In genomic region chr7:36653011-36653670, GRCh38 we compare ENCODE assay signal across 16 cellular contexts.
DNase-seq lines count a peak whose midpoint lies in the region; ATAC-seq and TF ChIP-seq lines count a peak whose summit lies in the region.
"Had no signal": no experiment of that assay in that cellular context is flagged by ENCODE, and none has a peak within 500 bp of the region (broad histone marks: within the 10 kb centered on the region; RNA-seq: fewer than 3 reads in every experiment).

No MANE protein-coding gene starts in this region.

- H3K9me3 ChIP-seq in MG63 (no peaks in the 10 kb centered on the region), OCI-LY7 (ENCODE audit: low read length) (no peaks in the 10 kb centered on the region)

- H3K27ac ChIP-seq in OCI-LY7 (ENCODE audit: low read depth, low read length, poor library complexity, severe bottlenecking): no peak overlapping the region
- H3K27ac ChIP-seq: coronary artery, SK-N-MC had no signal

- H3K4me3 ChIP-seq in MG63: no peak overlapping the region
- no peak overlapping the region for H3K4me3 ChIP-seq in OCI-LY7 (ENCODE audit: low read depth, low read length, poor library complexity, severe bottlenecking)
- H3K4me3 ChIP-seq: coronary artery, K562, SK-N-MC had no signal

- H3K27me3 Mint-ChIP-seq in effector memory CD8-positive, alpha-beta T cell: no peaks in the 10 kb centered on the region
- H3K27me3 Mint-ChIP-seq in nephron (ENCODE audit: low read depth): peaks cover 7% of the 10 kb centered on the region
- H3K27me3 Mint-ChIP-seq: CD4-positive, alpha-beta memory T cell had no signal

- POLR2A ChIA-PET in OCI-LY7 (lab: Charles Lee): interaction anchor here (0.9 kb wide), 1 partner anchor 14 kb away, joined by 3 read pairs; no protein-coding TSS in a partner anchor

- H3K9me2 ChIP-seq in OCI-LY7 (ENCODE audit: insufficient read depth, low read length): no peaks in the 10 kb centered on the region

- no peak for TF ChIP-seq CTCF in nephron (IDR thresholded peaks at IDR 0.05; ENCODE audit: unreplicated experiment in 3 of 3)
- no peak for TF ChIP-seq CTCF in OCI-LY7 (conservative IDR thresholded peaks at IDR 0.05; ENCODE audit: low read length)

- DNase-seq in EH (ENCODE audit: low read depth): peak; percentile 63
- peak; percentile 18 for DNase-seq in MG63
- DNase-seq in effector memory CD8-positive, alpha-beta T cell: no peak
- DNase-seq in OCI-LY7 (ENCODE audit: low spot score): no peak
- DNase-seq in middle frontal gyrus (ENCODE audit: extremely low spot score, low spot score): no peak
- DNase-seq: activated CD4-positive, CD25-positive, alpha-beta regulatory T cell; CD4-positive, alpha-beta memory T cell; H7; small intestine had no signal

- ATAC-seq in effector memory CD8-positive, alpha-beta T cell (replicated peaks): no peak
- ATAC-seq in GM21528 (IDR thresholded peaks at IDR 0.05; ENCODE audit: low FRiP score, unreplicated experiment) (no peak), GM19351 (IDR thresholded peaks at IDR 0.05; ENCODE audit: unreplicated experiment) (no peak)
- ATAC-seq: activated T-helper 17 cell treated with anti-CD3 and anti-CD28 coated beads, Interleukin-2, amount 50 U/mL, for 72 hours; K562 had no signal

- no peaks in the 10 kb centered on the region for H3K4me1 ChIP-seq in OCI-LY7 (ENCODE audit: insufficient read depth, low read length, poor library complexity, severe bottlenecking)

- peak overlapping the region; percentile 66 to 78 for H3K27ac Mint-ChIP-seq in effector memory CD8-positive, alpha-beta T cell
- H3K27ac Mint-ChIP-seq in nephron: peak overlapping the region in 2 of 3 experiments; percentile 50 to 62
- H3K27ac Mint-ChIP-seq: activated T-helper 17 cell treated with anti-CD3 and anti-CD28 coated beads, Interleukin-2, amount 50 U/mL, for 72 hours had no signal

- no peaks in the 10 kb centered on the region for H4K20me1 ChIP-seq in OCI-LY7 (ENCODE audit: insufficient read depth, low read length)

- CTCF ChIA-PET in OCI-LY7 (lab: Charles Lee; ENCODE audit: unreplicated experiment): no interaction called here

- H3K79me2 ChIP-seq in OCI-LY7 (ENCODE audit: insufficient read depth, low read depth, low read length): no peaks in the 10 kb centered on the region

- intact Hi-C loops in OCI-LY7 (cut with micrococcal nuclease; ENCODE audit: unreplicated experiment): no loop called here

- H3K4me3 Mint-ChIP-seq in effector memory CD8-positive, alpha-beta T cell: peak overlapping the region in 1 of 2 donors; percentile 14
- peak overlapping the region in 2 of 3 experiments; percentile 2 to 19 for H3K4me3 Mint-ChIP-seq in nephron
- H3K4me3 Mint-ChIP-seq: activated T-helper 17 cell treated with anti-CD3 and anti-CD28 coated beads, Interleukin-2, amount 50 U/mL, for 72 hours; CD4-positive, alpha-beta memory T cell had no signal

- no peak overlapping the region for H3K4me2 ChIP-seq in OCI-LY7 (ENCODE audit: low read length)

- no TSS peak for BruUV-seq in OCI-LY7 (replicated peaks; lab: Mats Ljungman, UMichigan)

- H3K36me3 ChIP-seq in MG63 (no peaks in the 10 kb centered on the region), OCI-LY7 (ENCODE audit: insufficient read depth, low read length) (no peaks in the 10 kb centered on the region)

- peaks cover 30 to 74% of the 10 kb centered on the region in 2 donors for H3K4me1 Mint-ChIP-seq in effector memory CD8-positive, alpha-beta T cell (ENCODE audit: low read depth in 2 of 2)
- peaks cover 16% of the 10 kb centered on the region for H3K4me1 Mint-ChIP-seq in nephron

- no peak overlapping the region for H2AFZ ChIP-seq in OCI-LY7 (ENCODE audit: low read length)

- peaks cover 21% of the 10 kb centered on the region for H3K36me3 Mint-ChIP-seq in effector memory CD8-positive, alpha-beta T cell (ENCODE audit: insufficient read depth)
- no peaks in the 10 kb centered on the region for H3K36me3 Mint-ChIP-seq in nephron (ENCODE audit: low read depth)

- H3K9me3 Mint-ChIP-seq in effector memory CD8-positive, alpha-beta T cell: peaks cover 0 to 2% of the 10 kb centered on the region in 2 donors
- no peaks in the 10 kb centered on the region for H3K9me3 Mint-ChIP-seq in nephron

- H3K27me3 ChIP-seq in MG63: no peaks in the 10 kb centered on the region

Comparison
In these comparisons a context has a peak if more than half of its experiments do, and no peak if none do; other contexts are left out.
1. DNase-seq: peak in EH (single experiment) and MG63 (single experiment); none in effector memory CD8-positive, alpha-beta T cell (0 of 3), OCI-LY7 (single experiment) and middle frontal gyrus (single experiment).